ENCODE assay signal across 10 cellular contexts in the genomic region with DNA sequence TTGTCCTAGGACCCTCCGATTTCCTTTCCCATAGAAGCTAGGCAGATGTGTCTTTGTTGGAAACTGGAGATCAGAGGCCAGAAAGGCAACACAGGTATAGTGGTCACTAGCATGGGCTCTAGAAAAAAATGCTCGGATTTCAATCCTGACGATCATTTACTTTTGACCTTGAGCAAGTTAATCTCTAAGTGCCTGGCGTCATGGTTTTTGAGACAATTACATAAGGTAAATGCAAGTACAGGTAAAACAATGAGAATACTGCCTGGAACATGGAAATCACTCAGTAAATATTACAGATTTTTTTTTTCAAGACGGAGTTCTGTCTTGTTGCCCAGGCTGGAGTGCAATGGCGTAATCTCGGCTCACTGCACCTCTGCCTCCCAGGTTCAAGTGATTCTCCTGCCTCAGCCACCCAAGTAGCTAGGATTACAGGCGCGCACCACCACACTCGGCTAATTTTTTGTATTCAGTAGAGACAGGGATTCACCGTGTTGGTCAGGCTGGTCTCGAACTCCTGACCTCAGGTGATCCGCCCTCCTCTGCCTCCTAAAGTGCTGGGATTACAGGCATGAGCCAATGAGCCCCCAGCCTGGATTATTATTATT. TPM values are rescaled to one million over a fixed set of nuclear protein-coding genes. Genes with fewer than 3 reads are reported as not detected.
DNase-seq lines count a peak whose midpoint lies in the region; ATAC-seq lines count a peak whose summit lies in the region.
"Had no signal": no experiment of that assay in that cellular context is flagged by ENCODE, and none has a peak within 500 bp of the region (broad histone marks: within the 10 kb centered on the region; RNA-seq: fewer than 3 reads in every experiment).

No MANE protein-coding gene starts in this region.

- POLR2A ChIA-PET in activated CD4-positive, alpha-beta T cell treated with anti-CD3 and anti-CD28 coated beads for 36 hours (lab: Charles Lee), result interaction anchor here (0.6 to 1.5 kb wide), 2 partner anchors 96 kb away, joined by 3 read pairs; no protein-coding TSS in a partner anchor
- POLR2A ChIA-PET in activated CD4-positive, alpha-beta memory T cell treated with anti-CD3 and anti-CD28 coated beads, Interleukin-2, amount 10 ng/mL, durations not matched to agents 7 days and 5 days (lab: Charles Lee), result interaction anchor here (2.5 kb wide), 1 partner anchor 47 kb away, joined by 11 read pairs; no protein-coding TSS in a partner anchor

- peaks cover 27% of the 10 kb centered on the region for H3K4me1 Mint-ChIP-seq in activated CD4-positive, alpha-beta T cell treated with anti-CD3 and anti-CD28 coated beads for 36 hours
- H3K4me1 Mint-ChIP-seq in activated CD4-positive, alpha-beta memory T cell treated with anti-CD3 and anti-CD28 coated beads, Interleukin-2, amount 10 ng/mL, durations not matched to agents 7 days and 5 days, result peaks cover 22% of the 10 kb centered on the region
- peaks cover 19% of the 10 kb centered on the region for H3K4me1 Mint-ChIP-seq in stimulated activated effector memory CD8-positive, alpha-beta T cell treated with anti-CD3 and anti-CD28 coated beads, Interleukin-12 subunit alpha, Interleukin-12 subunit beta, amount 100 ng/mL, for 72 hours

- no peak for ATAC-seq in activated CD4-positive, alpha-beta T cell treated with anti-CD3 and anti-CD28 coated beads for 36 hours
- ATAC-seq in stimulated activated effector memory CD8-positive, alpha-beta T cell treated with anti-CD3 and anti-CD28 coated beads, Interleukin-12 subunit alpha, Interleukin-12 subunit beta, amount 100 ng/mL, for 72 hours, result no peak
- ATAC-seq in HG02981 (IDR thresholded peaks at IDR 0.05; ENCODE audit: unreplicated experiment), result no peak
- no peak for ATAC-seq in HG02623 (IDR thresholded peaks at IDR 0.05; ENCODE audit: unreplicated experiment)

- no peaks in the 10 kb centered on the region for H3K9me3 Mint-ChIP-seq in activated CD4-positive, alpha-beta T cell treated with anti-CD3 and anti-CD28 coated beads for 36 hours (ENCODE audit: low read depth)
- no peaks in the 10 kb centered on the region for H3K9me3 Mint-ChIP-seq in activated CD4-positive, alpha-beta memory T cell treated with anti-CD3 and anti-CD28 coated beads, Interleukin-2, amount 10 ng/mL, durations not matched to agents 7 days and 5 days
- H3K9me3 Mint-ChIP-seq in stimulated activated effector memory CD8-positive, alpha-beta T cell treated with anti-CD3 and anti-CD28 coated beads, Interleukin-12 subunit alpha, Interleukin-12 subunit beta, amount 100 ng/mL, for 72 hours, result no peaks in the 10 kb centered on the region

- H3K27ac ChIP-seq in layer of hippocampus (ENCODE audit: low read depth, low read length), result peak overlapping the region; percentile 91

- CTCF ChIA-PET in activated CD4-positive, alpha-beta T cell treated with anti-CD3 and anti-CD28 coated beads for 36 hours (lab: Charles Lee), result interaction anchor here (0.8 to 0.9 kb wide), 2 partner anchors 7 to 49 kb away, joined by 3 read pairs; no protein-coding TSS in a partner anchor
- CTCF ChIA-PET in activated CD4-positive, alpha-beta memory T cell treated with anti-CD3 and anti-CD28 coated beads, Interleukin-2, amount 10 ng/mL, durations not matched to agents 7 days and 5 days (lab: Charles Lee), result interaction anchor here (0.5 to 1.4 kb wide), 5 partner anchors 10 to 240 kb away, joined by 3 to 4 read pairs (median 3); no protein-coding TSS in a partner anchor

- no peaks in the 10 kb centered on the region for H3K27me3 ChIP-seq in layer of hippocampus (ENCODE audit: control insufficient read depth, insufficient read depth, low read length)

- DNase-seq in activated CD4-positive, alpha-beta T cell treated with anti-CD3 and anti-CD28 coated beads for 36 hours, result no peak
- DNase-seq in activated CD4-positive, alpha-beta T cell treated with anti-CD3 and anti-CD28 coated beads, Interleukin-2, amount 50 U/mL, for 1 hour, result no peak
- no peak for DNase-seq in activated CD4-positive, alpha-beta memory T cell treated with anti-CD3 and anti-CD28 coated beads, Interleukin-2, amount 10 ng/mL, durations not matched to agents 7 days and 5 days
- DNase-seq in stimulated activated effector memory CD8-positive, alpha-beta T cell treated with anti-CD3 and anti-CD28 coated beads, Interleukin-12 subunit alpha, Interleukin-12 subunit beta, amount 100 ng/mL, for 72 hours (ENCODE audit: low spot score in 2 of 2), result no peak
- DNase-seq in NCI-H146 treated with DMSO at 0.1 percent for 48 hours (lab: John Stamatoyannopoulos, UW; ENCODE audit: unreplicated experiment), result no peak
- DNase-seq: activated CD4-positive, alpha-beta T cell treated with anti-CD3 and anti-CD28 coated beads, Interleukin-2, amount 50 U/mL, for 4 hours; PC-3 had no signal

- peaks cover 3% of the 10 kb centered on the region for H3K36me3 Mint-ChIP-seq in activated CD4-positive, alpha-beta T cell treated with anti-CD3 and anti-CD28 coated beads for 36 hours (ENCODE audit: low read depth)
- H3K36me3 Mint-ChIP-seq in activated CD4-positive, alpha-beta memory T cell treated with anti-CD3 and anti-CD28 coated beads, Interleukin-2, amount 10 ng/mL, durations not matched to agents 7 days and 5 days (ENCODE audit: low read depth), result no peaks in the 10 kb centered on the region
- H3K36me3 Mint-ChIP-seq in stimulated activated effector memory CD8-positive, alpha-beta T cell treated with anti-CD3 and anti-CD28 coated beads, Interleukin-12 subunit alpha, Interleukin-12 subunit beta, amount 100 ng/mL, for 72 hours, result peaks cover 16% of the 10 kb centered on the region

- H3K27me3 Mint-ChIP-seq in activated CD4-positive, alpha-beta T cell treated with anti-CD3 and anti-CD28 coated beads for 36 hours, result peaks cover 6% of the 10 kb centered on the region
- H3K27me3 Mint-ChIP-seq in activated CD4-positive, alpha-beta memory T cell treated with anti-CD3 and anti-CD28 coated beads, Interleukin-2, amount 10 ng/mL, durations not matched to agents 7 days and 5 days, result peaks cover 56% of the 10 kb centered on the region

- peak overlapping the region; percentile 70 for H3K27ac Mint-ChIP-seq in activated CD4-positive, alpha-beta T cell treated with anti-CD3 and anti-CD28 coated beads for 36 hours
- H3K27ac Mint-ChIP-seq in activated CD4-positive, alpha-beta memory T cell treated with anti-CD3 and anti-CD28 coated beads, Interleukin-2, amount 10 ng/mL, durations not matched to agents 7 days and 5 days, result no peak overlapping the region
- H3K27ac Mint-ChIP-seq in stimulated activated effector memory CD8-positive, alpha-beta T cell treated with anti-CD3 and anti-CD28 coated beads, Interleukin-12 subunit alpha, Interleukin-12 subunit beta, amount 100 ng/mL, for 72 hours, result peak overlapping the region; percentile 64

- H3K4me3 Mint-ChIP-seq in activated CD4-positive, alpha-beta T cell treated with anti-CD3 and anti-CD28 coated beads for 36 hours, result peak overlapping the region; percentile 87
- peak overlapping the region; percentile 59 for H3K4me3 Mint-ChIP-seq in activated CD4-positive, alpha-beta memory T cell treated with anti-CD3 and anti-CD28 coated beads, Interleukin-2, amount 10 ng/mL, durations not matched to agents 7 days and 5 days
- H3K4me3 Mint-ChIP-seq in stimulated activated effector memory CD8-positive, alpha-beta T cell treated with anti-CD3 and anti-CD28 coated beads, Interleukin-12 subunit alpha, Interleukin-12 subunit beta, amount 100 ng/mL, for 72 hours, result peak overlapping the region; percentile 70

- intact Hi-C loops in activated CD4-positive, alpha-beta T cell treated with anti-CD3 and anti-CD28 coated beads for 36 hours (cut with DNase I, micrococcal nuclease), result loop anchor here in 1 of 2 experiments (10.0 kb wide), 1 partner anchor 1039 kb away; the partner anchor contains the start of gene ADM

RNA-seq across cellular contexts. Expression of gene DENND5A, which starts 1.1 kb away (rescaled TPM):
- total RNA-seq in activated CD4-positive, alpha-beta T cell treated with anti-CD3 and anti-CD28 coated beads for 36 hours, result 10 to 100 TPM; 43.6 to 62.6 TPM
- total RNA-seq in activated CD4-positive, alpha-beta memory T cell treated with anti-CD3 and anti-CD28 coated beads, Interleukin-2, amount 10 ng/mL, durations not matched to agents 7 days and 5 days, result 10 to 100 TPM; 11.6 to 13.7 TPM

RNA-seq across cellular contexts. Expression of gene TMEM41B, which starts 48.2 kb away (rescaled TPM):
- 10 to 100 TPM; 20.2 to 29.3 TPM for total RNA-seq in activated CD4-positive, alpha-beta T cell treated with anti-CD3 and anti-CD28 coated beads for 36 hours
- total RNA-seq in activated CD4-positive, alpha-beta memory T cell treated with anti-CD3 and anti-CD28 coated beads, Interleukin-2, amount 10 ng/mL, durations not matched to agents 7 days and 5 days, result 10 to 100 TPM; 43.3 to 49.0 TPM
